ENCODE assay signal across 12 cellular contexts in the genomic region with DNA sequence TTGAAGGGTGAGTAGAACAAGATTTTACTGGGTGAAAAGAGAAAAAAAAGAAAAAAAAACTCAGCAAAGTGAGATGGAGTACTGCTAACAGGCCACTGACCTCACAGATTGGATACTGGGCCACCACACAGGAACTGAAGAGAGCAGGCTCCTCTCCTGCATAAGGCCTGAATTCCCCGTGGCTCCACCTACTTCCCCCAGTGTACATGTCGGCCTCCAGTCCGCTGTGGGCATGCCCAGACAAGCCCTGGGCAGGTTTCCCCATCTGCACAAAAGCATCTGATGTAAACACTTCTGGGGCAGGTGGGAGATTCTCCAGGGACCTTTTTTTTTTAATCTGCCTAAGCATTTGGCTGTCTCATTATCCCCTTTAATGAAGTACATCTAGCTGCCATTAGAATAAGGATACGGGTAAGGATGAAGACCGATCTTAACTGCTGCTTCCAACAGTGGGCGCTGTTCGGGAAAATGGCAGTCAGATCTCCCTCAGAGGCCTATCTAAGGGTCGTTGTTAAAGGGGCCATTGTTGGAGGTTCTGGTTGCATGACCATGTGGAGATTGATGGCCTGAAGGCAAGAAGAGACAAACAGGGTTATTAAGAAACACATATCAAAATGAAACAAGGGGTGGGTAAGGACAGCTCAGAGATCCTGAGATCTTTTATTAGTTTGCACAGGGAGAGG. TPM values are rescaled to one million over a fixed set of nuclear protein-coding genes. Genes with fewer than 3 reads are reported as not detected.
A peak's percentile ranks its signal among the peaks of the same experiment; 100 is the strongest.
DNase-seq lines count a peak whose midpoint lies in the region; ATAC-seq and TF ChIP-seq lines count a peak whose summit lies in the region.
"Had no signal": no experiment of that assay in that cellular context is flagged by ENCODE, and none has a peak within 500 bp of the region (broad histone marks: within the 10 kb centered on the region; RNA-seq: fewer than 3 reads in every experiment).

No MANE protein-coding gene starts in this region.

- no peak overlapping the region for H3K4me3 Mint-ChIP-seq in CD8-positive, alpha-beta T cell
- H3K4me3 Mint-ChIP-seq: central memory CD8-positive, alpha-beta T cell had no signal

- DNase-seq in ELR (ENCODE audit: low read depth) = peak; percentile 1
- DNase-seq in H4 (ENCODE audit: low spot score) = peak; percentile 16
- DNase-seq in NCI-H82 (lab: John Stamatoyannopoulos, UW) = peak; percentile 92
- peak; percentile 22 to 48 for DNase-seq in foreskin keratinocyte
- DNase-seq in CD8-positive, alpha-beta T cell = no peak
- DNase-seq in activated gamma-delta T cell treated with Interleukin-2 at 50 U/mL for 16 hours = no peak
- DNase-seq in G401 (ENCODE audit: low spot score) = no peak

- no peak for TF ChIP-seq CTCF in foreskin keratinocyte (conservative IDR thresholded peaks at IDR 0.05)
- TF ChIP-seq CTCF in CD8-positive, alpha-beta T cell (IDR thresholded peaks at IDR 0.05) = no peak

- H3K36me3 ChIP-seq in CD8-positive, alpha-beta T cell (ENCODE audit: insufficient read depth, low read length) = no peaks in the 10 kb centered on the region

- no peaks in the 10 kb centered on the region for H3K27me3 ChIP-seq in foreskin keratinocyte
- no peaks in the 10 kb centered on the region for H3K27me3 ChIP-seq in CD8-positive, alpha-beta T cell (ENCODE audit: insufficient read depth, low read length)

- POLR2A ChIA-PET in CD8-positive, alpha-beta T cell (lab: Charles Lee) = interaction anchor here (0.6 kb wide), 1 partner anchor 57 kb away, joined by 3 read pairs; no protein-coding TSS in a partner anchor

- no peak overlapping the region for H3K27ac ChIP-seq in foreskin keratinocyte
- H3K27ac ChIP-seq in CD8-positive, alpha-beta T cell (ENCODE audit: low read depth, low read length) = no peak overlapping the region
- H3K27ac ChIP-seq: skin epidermis had no signal

- H3K4me1 ChIP-seq in foreskin keratinocyte = no peaks in the 10 kb centered on the region
- no peaks in the 10 kb centered on the region for H3K4me1 ChIP-seq in CD8-positive, alpha-beta T cell (ENCODE audit: insufficient read depth, low read length)

- H3K27ac Mint-ChIP-seq in CD8-positive, alpha-beta T cell = no peak overlapping the region

- intact Hi-C loops in CD8-positive, alpha-beta T cell (cut with DNase I, micrococcal nuclease) = no loop called here

- no peaks in the 10 kb centered on the region for H3K36me3 Mint-ChIP-seq in CD8-positive, alpha-beta T cell

- no peaks in the 10 kb centered on the region for H3K9me3 ChIP-seq in CD8-positive, alpha-beta T cell (ENCODE audit: low read length)

- peaks cover 17% of the 10 kb centered on the region for H3K9me3 Mint-ChIP-seq in CD8-positive, alpha-beta T cell

- no peak overlapping the region for H3K4me3 ChIP-seq in CD8-positive, alpha-beta T cell (ENCODE audit: low read depth, low read length)
- H3K4me3 ChIP-seq: skin epidermis had no signal

- CTCF ChIA-PET in CD8-positive, alpha-beta T cell (lab: Charles Lee) = no interaction called here

- H3K27me3 Mint-ChIP-seq in CD8-positive, alpha-beta T cell (ENCODE audit: low read depth) = peaks cover 16% of the 10 kb centered on the region

- ATAC-seq in foreskin keratinocyte = no peak
- no peak for ATAC-seq in CD8-positive, alpha-beta T cell
- ATAC-seq in GM21737 (IDR thresholded peaks at IDR 0.05; ENCODE audit: unreplicated experiment) = no peak

- H3K4me1 Mint-ChIP-seq in CD8-positive, alpha-beta T cell (ENCODE audit: low read depth) = no peaks in the 10 kb centered on the region
- H3K4me1 Mint-ChIP-seq: central memory CD8-positive, alpha-beta T cell had no signal

- in situ Hi-C loops in G401 (cut with HindIII; ENCODE audit: low sequenced_read_pairs) = no loop called here

RNA-seq across cellular contexts. Expression of gene MS4A13, which starts 48.5 kb away (rescaled TPM):
- total RNA-seq in H4 (2014; rRNA removed; shearing (Covaris generic)) = not detected in 2 replicates
- total RNA-seq in foreskin keratinocyte = not detected in 2 replicates
- polyA plus RNA-seq in foreskin keratinocyte = not detected in 2 replicates
- total RNA-seq in CD8-positive, alpha-beta T cell = not detected
- not detected in 2 replicates for total RNA-seq in G401 (2014; rRNA removed; shearing (Covaris generic))
- total RNA-seq: NCI-H460, subcutaneous adipose tissue had no signal

Comparison
In these comparisons a context has a peak if more than half of its experiments do, and no peak if none do; other contexts are left out.
1. DNase-seq: peak in ELR (single experiment), H4 (single experiment), NCI-H82 (single experiment) and foreskin keratinocyte (2 of 2); none in CD8-positive, alpha-beta T cell (0 of 7), activated gamma-delta T cell treated with Interleukin-2 at 50 U/mL for 16 hours (single experiment) and G401 (single experiment).